In the genomic region with DNA sequence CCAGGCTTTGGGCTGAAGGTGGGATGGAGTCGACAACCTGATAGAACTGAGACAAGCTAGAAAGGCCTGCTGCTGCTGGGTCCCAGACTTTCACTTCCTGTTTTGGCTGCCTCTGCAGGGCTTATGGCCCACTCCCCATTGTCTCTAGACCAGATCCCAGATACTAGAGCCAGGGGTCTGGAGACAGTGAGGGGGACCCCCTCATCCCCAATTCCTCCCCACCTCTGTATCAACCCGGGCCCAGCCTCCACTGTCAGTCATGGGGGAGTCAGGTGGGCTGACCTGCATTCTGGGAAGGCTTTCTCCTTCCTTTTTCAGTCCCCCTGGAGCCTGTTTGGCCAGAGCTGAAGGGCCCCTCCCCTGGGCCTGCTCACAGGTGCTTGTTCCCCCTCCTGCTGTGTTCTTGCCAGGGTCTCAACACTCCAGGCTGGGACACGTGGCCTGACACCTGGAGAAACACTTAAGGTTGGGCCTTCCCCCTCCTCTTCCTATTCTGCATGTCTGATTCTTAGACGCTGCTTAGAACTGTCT, we compare ENCODE assay signal across 14 cellular contexts. TPM values are rescaled to one million over a fixed set of nuclear protein-coding genes. Genes with fewer than 3 reads are reported as not detected.
DNase-seq lines count a peak whose midpoint lies in the region; ATAC-seq and TF ChIP-seq lines count a peak whose summit lies in the region.
"Had no signal": no experiment of that assay in that cellular context is flagged by ENCODE, and none has a peak within 500 bp of the region (broad histone marks: within the 10 kb centered on the region; RNA-seq: fewer than 3 reads in every experiment).

No MANE protein-coding gene starts in this region.

- ATAC-seq in HG02610 (IDR thresholded peaks at IDR 0.05; ENCODE audit: unreplicated experiment) = peak; percentile 45
- peak; percentile 92 to 95 for ATAC-seq in naive B cell (ENCODE audit: low read depth in 2 of 2)
- ATAC-seq in HG03442 (IDR thresholded peaks at IDR 0.05; ENCODE audit: unreplicated experiment) = no peak
- ATAC-seq: psoas muscle had no signal

- peaks cover 8 to 12% (median 10%) of the 10 kb centered on the region in 3 donors for H3K4me1 Mint-ChIP-seq in naive B cell
- peaks cover 23% of the 10 kb centered on the region for H3K4me1 Mint-ChIP-seq in CD14-positive monocyte

- no peak for TF ChIP-seq CTCF in GM13976 (IDR thresholded peaks at IDR 0.05; ENCODE audit: borderline replicate concordance, control extremely low read depth, extremely low read depth, insufficient read depth, missing control alignments)
- TF ChIP-seq CTCF in CD14-positive monocyte (IDR thresholded peaks at IDR 0.05) = no peak

- H3K4me3 Mint-ChIP-seq in naive B cell (peak overlapping the region in 2 of 8 donors; percentile 14 to 31), CD14-positive monocyte (no peak overlapping the region)
- H3K4me3 Mint-ChIP-seq: mesothelial cell of epicardium had no signal

- H3K27ac Mint-ChIP-seq in naive B cell (peak overlapping the region in 2 of 6 donors; percentile 26 to 91), CD14-positive monocyte (no peak overlapping the region)
- H3K27ac Mint-ChIP-seq: mesothelial cell of epicardium had no signal

- in situ Hi-C loops in GM13976 (cut with MboI; ENCODE audit: low sequenced_read_pairs, unreplicated experiment) = no loop called here

- H3K36me3 Mint-ChIP-seq in naive B cell = no peaks in the 10 kb centered on the region
- H3K36me3 Mint-ChIP-seq in CD14-positive monocyte = peaks cover 8 to 13% of the 10 kb centered on the region in 2 donors

- no peaks in the 10 kb centered on the region for H3K9me3 Mint-ChIP-seq in naive B cell
- no peaks in the 10 kb centered on the region for H3K9me3 Mint-ChIP-seq in CD14-positive monocyte
- H3K9me3 Mint-ChIP-seq: mesothelial cell of epicardium had no signal

- intact Hi-C loops in CD14-positive monocyte (cut with micrococcal nuclease) = no loop called here

- DNase-seq in GM13976 (ENCODE audit: low spot score) (peak; percentile 69), NCI-H345 treated with DMSO at 0.1 percent for 48 hours (lab: John Stamatoyannopoulos, UW; ENCODE audit: unreplicated experiment) (peak; percentile 33), naive B cell (peak; percentile 54), CD14-positive monocyte (ENCODE audit: low spot score) (no peak)
- no peak for DNase-seq in stimulated activated CD4-positive, alpha-beta T cell treated with anti-CD3 and anti-CD28 coated beads, Interleukin-1b, Interleukin-23, amount 100 ng/mL, for 48 hours
- DNase-seq: esophagus squamous epithelium; NCI-H1105 treated with DMSO at 0.1 percent for 48 hours; OCI-M1; psoas muscle; stimulated activated CD4-positive, alpha-beta T cell treated with anti-CD3 and anti-CD28 coated beads, Interleukin-4, amount 100 ng/mL, for 4 hours had no signal

- H3K27me3 Mint-ChIP-seq in naive B cell = peaks cover 0 to 7% (median 6%) of the 10 kb centered on the region in 3 donors
- peaks cover 0 to 7% (median 3%) of the 10 kb centered on the region in 3 donors for H3K27me3 Mint-ChIP-seq in CD14-positive monocyte (ENCODE audit: low read depth in 3 of 3)

RNA-seq across cellular contexts. Expression of gene ETV3L, which starts 18.0 kb away (rescaled TPM):
- polyA plus RNA-seq in naive B cell (ENCODE audit: low read depth in 6 of 6) = not detected
- under 1 TPM in 1 of 2 donors, not detected in 1; 0.26 TPM for polyA plus RNA-seq in CD14-positive monocyte
- polyA plus RNA-seq: adipose tissue, psoas muscle had no signal

RNA-seq across cellular contexts. Expression of gene ETV3, which starts 20.6 kb away (rescaled TPM):
- 10 to 100 TPM in 4 of 6 donors, 1 to 10 TPM in 2; 2.3 to 14.5 (median 12.3) TPM for polyA plus RNA-seq in naive B cell (ENCODE audit: low read depth in 6 of 6)
- polyA plus RNA-seq in CD14-positive monocyte = 1 to 10 TPM; 4.8 to 6.3 TPM

Comparison
In these comparisons a context has a peak if more than half of its experiments do, and no peak if none do; other contexts are left out.
1. DNase-seq: peak in GM13976 (single experiment), NCI-H345 treated with DMSO at 0.1 percent for 48 hours (single experiment) and naive B cell (single experiment); none in stimulated activated CD4-positive, alpha-beta T cell treated with anti-CD3 and anti-CD28 coated beads, Interleukin-1b, Interleukin-23, amount 100 ng/mL, for 48 hours (single experiment) and CD14-positive monocyte (single experiment).